In the genomic region with DNA sequence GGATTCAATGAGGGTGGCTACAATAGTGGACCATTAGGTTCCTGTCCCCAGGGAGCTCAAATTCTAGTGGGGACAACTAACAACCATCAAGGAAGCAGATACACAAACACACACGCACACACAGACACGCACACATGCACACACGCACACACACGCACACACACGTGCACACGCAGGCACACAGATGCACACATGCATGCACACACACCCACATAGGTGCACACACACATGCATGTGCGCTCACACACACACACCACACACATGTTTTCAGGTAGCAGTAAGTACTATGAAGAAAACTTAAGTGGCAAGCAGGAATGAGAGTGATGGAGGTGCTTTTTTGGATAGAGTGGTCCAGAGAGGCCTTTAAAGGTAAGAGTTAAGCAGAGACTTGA, we compare ENCODE assay signal across 19 cellular contexts. TPM values are rescaled to one million over a fixed set of nuclear protein-coding genes. Genes with fewer than 3 reads are reported as not detected.
A peak's percentile ranks its signal among the peaks of the same experiment; 100 is the strongest.
DNase-seq lines count a peak whose midpoint lies in the region; ATAC-seq, FAIRE-seq and TF ChIP-seq lines count a peak whose summit lies in the region.
"Had no signal": no experiment of that assay in that cellular context is flagged by ENCODE, and none has a peak within 500 bp of the region (broad histone marks: within the 10 kb centered on the region; RNA-seq: fewer than 3 reads in every experiment).

No MANE protein-coding gene starts in this region.

- H3K9me3 Mint-ChIP-seq in IgD-negative memory B cell = peaks cover 0 to 3% (median 3%) of the 10 kb centered on the region in 3 donors
- H3K9me3 Mint-ChIP-seq in endothelial cell (ENCODE audit: unreplicated experiment) = no peaks in the 10 kb centered on the region

- no peak for TF ChIP-seq CTCF in endothelial cell (IDR thresholded peaks at IDR 0.05; ENCODE audit: unreplicated experiment)

- DNase-seq in NCI-H1436 (lab: John Stamatoyannopoulos, UW) (peak; percentile 25), NCI-H1436 treated with DMSO at 0.1 percent for 48 hours (lab: John Stamatoyannopoulos, UW) (no peak), endothelial cell (ENCODE audit: low spot score) (no peak), urothelium cell line (ENCODE audit: low spot score) (no peak)
- DNase-seq: C1 segment of cervical spinal cord, COR-L47, HCEC 1CT, MM.1S, NCI-H1105, NCI-H187 treated with DMSO at 0.1 percent for 48 hours, NCI-H2171, NCI-H82, SIG-M5 had no signal

- H3K4me1 Mint-ChIP-seq in IgD-negative memory B cell (peaks cover 7 to 22% (median 18%) of the 10 kb centered on the region in 3 donors), endothelial cell (ENCODE audit: unreplicated experiment) (peaks cover 46% of the 10 kb centered on the region)

- H3K27ac Mint-ChIP-seq in IgD-negative memory B cell = peak overlapping the region in 2 of 3 donors; percentile 12 to 60
- H3K27ac Mint-ChIP-seq in endothelial cell (ENCODE audit: unreplicated experiment) = peak overlapping the region; percentile 76

- FAIRE-seq in urothelium cell line (lab: Jason Lieb, UNC) = peak; percentile 27
- FAIRE-seq: RCC 7860 had no signal

- peak overlapping the region in 1 of 4 donors; percentile 53 for H3K4me3 Mint-ChIP-seq in IgD-negative memory B cell
- peak overlapping the region; percentile 68 for H3K4me3 Mint-ChIP-seq in endothelial cell (ENCODE audit: unreplicated experiment)

- peaks cover 7% of the 10 kb centered on the region for H3K27me3 Mint-ChIP-seq in IgD-negative memory B cell
- peaks cover 12% of the 10 kb centered on the region for H3K27me3 Mint-ChIP-seq in endothelial cell (ENCODE audit: unreplicated experiment)

- H3K36me3 Mint-ChIP-seq in IgD-negative memory B cell (peaks cover 1% of the 10 kb centered on the region), endothelial cell (ENCODE audit: low read depth, unreplicated experiment) (peaks cover 58% of the 10 kb centered on the region)

- ATAC-seq in GM21390 (IDR thresholded peaks at IDR 0.05; ENCODE audit: unreplicated experiment) (no peak), HG02981 (IDR thresholded peaks at IDR 0.05; ENCODE audit: unreplicated experiment) (no peak), HG02870 (IDR thresholded peaks at IDR 0.05; ENCODE audit: unreplicated experiment) (no peak)

RNA-seq across cellular contexts. Expression of a gene that starts 6.6 kb away (rescaled TPM):
- 112 TPM for polyA plus RNA-seq in IgD-negative memory B cell
- 104 TPM for total RNA-seq in endothelial cell (ENCODE audit: unreplicated experiment)

RNA-seq across cellular contexts. Expression of a gene that starts 18.0 kb away (rescaled TPM):
- polyA plus RNA-seq in IgD-negative memory B cell = 0.15 TPM
- 41.5 TPM for total RNA-seq in endothelial cell (ENCODE audit: unreplicated experiment)
- total RNA-seq: NCI-H460 had no signal
